In genomic region chr10:60760711-60761210, GRCh38 we compare ENCODE assay signal across 18 cellular contexts. TPM values are rescaled to one million over a fixed set of nuclear protein-coding genes. Genes with fewer than 3 reads are reported as not detected.
A peak's percentile ranks its signal among the peaks of the same experiment; 100 is the strongest.
DNase-seq lines count a peak whose midpoint lies in the region; TF ChIP-seq lines count a peak whose summit lies in the region.
"Had no signal": no experiment of that assay in that cellular context is flagged by ENCODE, and none has a peak within 500 bp of the region (broad histone marks: within the 10 kb centered on the region; RNA-seq: fewer than 3 reads in every experiment).

No MANE protein-coding gene starts in this region.

- in situ Hi-C loops in mammary epithelial cell (cut with MboI; ENCODE audit: low sequenced_read_pairs in 2 of 2), result loop anchor here in 1 of 2 donors (25.0 kb wide), 1 partner anchor 323 kb away; no protein-coding TSS in a partner anchor

- no peak overlapping the region for H3K9ac ChIP-seq in mammary epithelial cell (ENCODE audit: insufficient read depth, low read length)
- H3K9ac ChIP-seq: BLaER1 treated with 17β-estradiol and CSF1 and Interleukin-3, amounts not matched to agents 10 nM and 100 nM had no signal

- CTCF ChIA-PET in mammary epithelial cell (lab: Charles Lee; ENCODE audit: low non-redundant PET), result no interaction called here

- peak overlapping the region; percentile 71 for H3K27ac Mint-ChIP-seq in mesothelial cell of epicardium
- H3K27ac Mint-ChIP-seq: GM23338 had no signal

- no peaks in the 10 kb centered on the region for H3K27me3 Mint-ChIP-seq in mesothelial cell of epicardium (ENCODE audit: low read depth)

- no peak; the same call in 1 of the 2 replicates for TF ChIP-seq CTCF in C4-2B (conservative IDR thresholded peaks at IDR 0.05)
- TF ChIP-seq CTCF in mammary epithelial cell (conservative IDR thresholded peaks at IDR 0.05 in 1 of 2, IDR thresholded peaks at IDR 0.05 in 1 of 2; ENCODE audit: extremely low read depth in 1 of 2, insufficient read depth in 1 of 2, low read depth in 1 of 2, low read length in 2 of 2), result no peak
- TF ChIP-seq CTCF in mesothelial cell of epicardium (IDR thresholded peaks at IDR 0.05; ENCODE audit: unreplicated experiment), result no peak

- DNase-seq in NCI-H1694 treated with DMSO at 0.1 percent for 48 hours (lab: John Stamatoyannopoulos, UW) (peak; percentile 14), mammary epithelial cell (peak; percentile 71), mesothelial cell of epicardium (ENCODE audit: low spot score in 2 of 2, unreplicated experiment in 2 of 2) (no peak), HPDE6-E6E7 (ENCODE audit: extremely low spot score) (no peak), erythroblast (lab: John Stamatoyannopoulos, UW) (no peak), inferior parietal cortex (ENCODE audit: extremely low spot score) (no peak)
- DNase-seq: GDM1, NCI-H146, NCI-H2107, NCI-H510A, Peyer's patch, SHP77 had no signal

- intact Hi-C loops in mammary epithelial cell (cut with micrococcal nuclease), result loop anchor here (2.0 kb wide), 1 partner anchor 28 kb away; no protein-coding TSS in a partner anchor

- H4K20me1 ChIP-seq in mammary epithelial cell (ENCODE audit: insufficient read depth, low read length), result no peaks in the 10 kb centered on the region
- H4K20me1 ChIP-seq: BLaER1 treated with 17β-estradiol and CSF1 and Interleukin-3, amounts not matched to agents 10 nM and 100 nM had no signal

- H3K9me3 Mint-ChIP-seq in mesothelial cell of epicardium, result peaks cover 12% of the 10 kb centered on the region
- H3K9me3 Mint-ChIP-seq: GM23338 had no signal

- peaks cover 13% of the 10 kb centered on the region for H3K4me1 ChIP-seq in mammary epithelial cell (ENCODE audit: insufficient read depth, low read length)
- H3K4me1 ChIP-seq: BLaER1 treated with 17β-estradiol and CSF1 and Interleukin-3, amounts not matched to agents 10 nM and 100 nM; Peyer's patch had no signal

- H3K4me3 ChIP-seq in mammary epithelial cell (replicated peaks in 1 of 3; ENCODE audit: insufficient read depth in 1 of 3, low read depth in 2 of 3, low read length in 3 of 3), result no peak overlapping the region
- H3K4me3 ChIP-seq: A549; BLaER1 treated with 17β-estradiol and CSF1 and Interleukin-3, amounts not matched to agents 10 nM and 100 nM; GM12878; GM23338; Peyer's patch had no signal

- H3K27me3 ChIP-seq in mammary epithelial cell (ENCODE audit: insufficient read depth, low read length), result no peaks in the 10 kb centered on the region
- H3K27me3 ChIP-seq: BLaER1 treated with 17β-estradiol and CSF1 and Interleukin-3, amounts not matched to agents 10 nM and 100 nM; Peyer's patch had no signal

- no TSS peak for BruUV-seq in mammary epithelial cell (replicated peaks; lab: Mats Ljungman, UMichigan)

- TF ChIP-seq POLR2A in erythroblast (IDR thresholded peaks at IDR 0.05; ENCODE audit: low read length), result no peak

- no peaks in the 10 kb centered on the region for H3K9me3 ChIP-seq in mammary epithelial cell (replicated peaks; ENCODE audit: insufficient read depth, low read length)
- H3K9me3 ChIP-seq: A549; BLaER1 treated with 17β-estradiol and CSF1 and Interleukin-3, amounts not matched to agents 10 nM and 100 nM; Peyer's patch had no signal

- no peak overlapping the region for H3K4me3 Mint-ChIP-seq in mesothelial cell of epicardium
- H3K4me3 Mint-ChIP-seq: GM23338 had no signal

- peak overlapping the region; percentile 71; the same call in 1 of the 2 replicates for H3K27ac ChIP-seq in C4-2B
- peak overlapping the region; percentile 43 for H3K27ac ChIP-seq in mammary epithelial cell (ENCODE audit: insufficient read depth, low read depth, low read length)
- H3K27ac ChIP-seq: BLaER1 treated with 17β-estradiol and CSF1 and Interleukin-3, amounts not matched to agents 10 nM and 100 nM; HL-60; Peyer's patch had no signal

- no peaks in the 10 kb centered on the region for H3K36me3 ChIP-seq in mammary epithelial cell (ENCODE audit: insufficient read depth, low read length)
- H3K36me3 ChIP-seq: BLaER1 treated with 17β-estradiol and CSF1 and Interleukin-3, amounts not matched to agents 10 nM and 100 nM; Peyer's patch had no signal

- H3K79me2 ChIP-seq in mammary epithelial cell (ENCODE audit: insufficient read depth, low read length), result no peaks in the 10 kb centered on the region

- dilution Hi-C loops in mammary epithelial cell (cut with HindIII; ENCODE audit: low sequenced_read_pairs), result no loop called here

- H3K4me1 Mint-ChIP-seq in mesothelial cell of epicardium, result peaks cover 32% of the 10 kb centered on the region

- peaks cover 2% of the 10 kb centered on the region for H3K36me3 Mint-ChIP-seq in mesothelial cell of epicardium

- peak overlapping the region; percentile 59 for H3K4me2 ChIP-seq in mammary epithelial cell (ENCODE audit: insufficient read depth, low read depth, low read length)
- H3K4me2 ChIP-seq: A549; BLaER1 treated with 17β-estradiol and CSF1 and Interleukin-3, amounts not matched to agents 10 nM and 100 nM; GM23338 had no signal

- peak overlapping the region; percentile 44 for H2AFZ ChIP-seq in mammary epithelial cell (ENCODE audit: low read depth, low read length)
- H2AFZ ChIP-seq: GM23338 had no signal

RNA-seq across cellular contexts. Expression of gene CDK1, which starts 17.5 kb away (rescaled TPM):
- total RNA-seq in mammary epithelial cell, result 10 to 100 TPM in 1 of 2 donors, 1 to 10 TPM in 1; 4.8 to 49.3 TPM
- 38.7 TPM for polyA plus RNA-seq in mammary epithelial cell
- 9.9 TPM for polyA minus RNA-seq in mammary epithelial cell
- 41.9 to 42.4 TPM (median 42.3 TPM) in 3 replicates for total RNA-seq in mesothelial cell of epicardium

Comparison
In these comparisons a context has a peak if more than half of its experiments do, and no peak if none do; other contexts are left out.
1. DNase-seq: peak in NCI-H1694 treated with DMSO at 0.1 percent for 48 hours (single experiment) and mammary epithelial cell (single experiment); none in mesothelial cell of epicardium (0 of 2), HPDE6-E6E7 (single experiment), erythroblast (0 of 2) and inferior parietal cortex (single experiment).